In genomic region chr2:146817613-146818012, GRCh38 we compare ENCODE assay signal across 25 cellular contexts.
DNase-seq lines count a peak whose midpoint lies in the region; ATAC-seq and TF ChIP-seq lines count a peak whose summit lies in the region.
"Had no signal": no experiment of that assay in that cellular context is flagged by ENCODE, and none has a peak within 500 bp of the region (broad histone marks: within the 10 kb centered on the region; RNA-seq: fewer than 3 reads in every experiment).

No MANE protein-coding gene starts in this region.

- TF ChIP-seq CTCF in MCF 10A (IDR thresholded peaks at IDR 0.05; ENCODE audit: unreplicated experiment), result no peak
- TF ChIP-seq CTCF in breast epithelium (IDR thresholded peaks at IDR 0.05), result no peak
- TF ChIP-seq CTCF in PC-3 (conservative IDR thresholded peaks at IDR 0.05; ENCODE audit: low read depth, low read length), result no peak
- TF ChIP-seq CTCF in smooth muscle cell (IDR thresholded peaks at IDR 0.05; ENCODE audit: borderline replicate concordance, insufficient read depth, poor library complexity, severe bottlenecking), result no peak

- H3K9ac ChIP-seq in PC-3 (ENCODE audit: low read length) (no peak overlapping the region; the same call in 1 of the 2 replicates), smooth muscle cell (ENCODE audit: low read depth) (peak overlapping the region; percentile 63)
- H3K9ac ChIP-seq: GM23248 had no signal

- H3K27ac ChIP-seq in breast epithelium, result no peak overlapping the region
- peak overlapping the region; percentile 33 for H3K27ac ChIP-seq in PC-3 (ENCODE audit: low read length)
- peak overlapping the region; percentile 63 for H3K27ac ChIP-seq in epithelial cell of prostate
- H3K27ac ChIP-seq in smooth muscle cell (ENCODE audit: low read depth), result peak overlapping the region; percentile 85
- H3K27ac ChIP-seq: cardiac muscle cell, GM23248, heart right ventricle, uterus had no signal

- no TSS peak for BruUV-seq in MCF 10A (replicated peaks; lab: Mats Ljungman, UMichigan)
- BruUV-seq in PC-3 (replicated peaks; lab: Mats Ljungman, UMichigan), result no TSS peak

- DNase-seq in MCF 10A (ENCODE audit: unreplicated experiment) (no peak), breast epithelium (ENCODE audit: low spot score in 2 of 2) (no peak), PC-3 (peak; percentile 25), epithelial cell of prostate (ENCODE audit: low read depth, low spot score) (peak; percentile 62), smooth muscle cell (lab: John Stamatoyannopoulos, UW; ENCODE audit: unreplicated experiment) (no peak), hepatic stellate cell (ENCODE audit: low spot score) (no peak)
- DNase-seq in stimulated activated CD4-positive, alpha-beta T cell treated with anti-CD3 and anti-CD28 coated beads, Interleukin-2, amount 100 ng/mL, for 24 hours, result no peak
- DNase-seq: activated CD4-positive, CD25-positive, alpha-beta regulatory T cell; activated CD8-positive, alpha-beta T cell treated with anti-CD3 and anti-CD28 coated beads, Interleukin-2, amount 10 ng/mL, durations not matched to agents 7 days and 5 days; activated gamma-delta T cell; C1 segment of cervical spinal cord; Calu3; heart right ventricle; NCI-H187; NCI-H510A treated with DMSO at 0.1 percent for 48 hours; small intestine; stimulated activated CD4-positive, alpha-beta T cell treated with anti-CD3 and anti-CD28 coated beads, Interleukin-2, amount 100 ng/mL, for 48 hours; stimulated activated naive B cell treated with anti-CD40 and anti-IgM and Interleukin-4, amounts not matched to agents 10 μg/mL and 1 μg/mL and 100 μg/mL, for 72 hours; T-helper 9 cell; uterus had no signal

- H3K4me3 ChIP-seq in breast epithelium (no peak overlapping the region), PC-3 (ENCODE audit: low read length) (no peak overlapping the region), smooth muscle cell (no peak overlapping the region)
- H3K4me3 ChIP-seq: cardiac muscle cell, GM23248, heart right ventricle, uterus had no signal

- H4K20me1 ChIP-seq in PC-3 (ENCODE audit: low read length) (no peaks in the 10 kb centered on the region), smooth muscle cell (ENCODE audit: low read depth) (no peaks in the 10 kb centered on the region)

- H3K27me3 ChIP-seq in breast epithelium (no peaks in the 10 kb centered on the region), PC-3 (ENCODE audit: low read length) (no peaks in the 10 kb centered on the region), smooth muscle cell (ENCODE audit: low read depth) (no peaks in the 10 kb centered on the region)
- H3K27me3 ChIP-seq: cardiac muscle cell, heart right ventricle, uterus had no signal

- H3K79me2 ChIP-seq in PC-3 (ENCODE audit: low read length), result no peaks in the 10 kb centered on the region
- H3K79me2 ChIP-seq in smooth muscle cell (ENCODE audit: low read depth), result no peaks in the 10 kb centered on the region

- H3K4me3 Mint-ChIP-seq in MCF 10A (ENCODE audit: unreplicated experiment), result no peak overlapping the region
- H3K4me3 Mint-ChIP-seq: activated CD8-positive, alpha-beta T cell treated with anti-CD3 and anti-CD28 coated beads, Interleukin-2, amount 10 ng/mL, durations not matched to agents 7 days and 5 days; dendritic cell treated with granulocyte-macrophage colony-stimulating factor and Interleukin-4, amounts not matched to agents 40 ng/mL and 50 ng/mL, for 4 days; stimulated activated naive B cell treated with anti-CD40 and anti-IgM and Interleukin-4, amounts not matched to agents 10 μg/mL and 1 μg/mL and 100 μg/mL, for 72 hours had no signal

- H3K4me2 ChIP-seq in PC-3 (ENCODE audit: low read length) (peak overlapping the region; percentile 49), smooth muscle cell (peak overlapping the region; percentile 45)

- H3K9me2 ChIP-seq in PC-3 (replicated peaks; ENCODE audit: low read length), result no peaks in the 10 kb centered on the region

- H3K9me3 ChIP-seq in breast epithelium (peaks cover under 1 to 1% of the 10 kb centered on the region in 2 donors), PC-3 (ENCODE audit: low read length) (no peaks in the 10 kb centered on the region), smooth muscle cell (replicated peaks; ENCODE audit: low read depth) (no peaks in the 10 kb centered on the region)
- H3K9me3 ChIP-seq: uterus had no signal

- H3K36me3 ChIP-seq in breast epithelium (no peaks in the 10 kb centered on the region), PC-3 (ENCODE audit: low read depth, low read length) (no peaks in the 10 kb centered on the region), smooth muscle cell (ENCODE audit: low read depth) (no peaks in the 10 kb centered on the region)
- H3K36me3 ChIP-seq: cardiac muscle cell, heart right ventricle, uterus had no signal

- no peaks in the 10 kb centered on the region for H3K4me1 ChIP-seq in breast epithelium
- H3K4me1 ChIP-seq in PC-3 (ENCODE audit: insufficient read depth, low read length), result peaks cover 65% of the 10 kb centered on the region
- peaks cover 30% of the 10 kb centered on the region for H3K4me1 ChIP-seq in smooth muscle cell (ENCODE audit: low read depth)
- H3K4me1 ChIP-seq: heart right ventricle, uterus had no signal

- no peak for TF ChIP-seq POLR2A in breast epithelium (IDR thresholded peaks at IDR 0.05)

- peak; percentile 23; the same call in 1 of the 2 replicates for ATAC-seq in PC-3
- ATAC-seq in HG03432 (IDR thresholded peaks at IDR 0.05; ENCODE audit: unreplicated experiment), result no peak
- ATAC-seq: activated CD8-positive, alpha-beta T cell treated with anti-CD3 and anti-CD28 coated beads, Interleukin-2, amount 10 ng/mL, durations not matched to agents 7 days and 5 days; heart right ventricle; Right ventricle myocardium inferior; stimulated activated naive B cell treated with anti-CD40 and anti-IgM and Interleukin-4, amounts not matched to agents 10 μg/mL and 1 μg/mL and 100 μg/mL, for 72 hours had no signal

- POLR2A ChIA-PET in MCF 10A (lab: Yijun Ruan, JAX) (interaction anchor here (1.8 kb wide), 1 partner anchor 27 kb away, joined by 6 read pairs; no protein-coding TSS in a partner anchor), PC-3 (lab: Charles Lee; ENCODE audit: unreplicated experiment) (no interaction called here)

- H3F3A ChIP-seq in PC-3 (ENCODE audit: low read length, unreplicated experiment) (no peaks in the 10 kb centered on the region), smooth muscle cell (ENCODE audit: low read depth) (no peaks in the 10 kb centered on the region)

- H3K4me1 Mint-ChIP-seq in MCF 10A (ENCODE audit: insufficient read depth, unreplicated experiment), result peaks cover 13% of the 10 kb centered on the region
- H3K4me1 Mint-ChIP-seq: stimulated activated naive B cell treated with anti-CD40 and anti-IgM and Interleukin-4, amounts not matched to agents 10 μg/mL and 1 μg/mL and 100 μg/mL, for 72 hours had no signal

- no peaks in the 10 kb centered on the region for H3K36me3 Mint-ChIP-seq in MCF 10A (ENCODE audit: insufficient read depth, unreplicated experiment)
- H3K36me3 Mint-ChIP-seq: stimulated activated naive B cell treated with anti-CD40 and anti-IgM and Interleukin-4, amounts not matched to agents 10 μg/mL and 1 μg/mL and 100 μg/mL, for 72 hours had no signal

- H3K9me3 Mint-ChIP-seq in MCF 10A (ENCODE audit: unreplicated experiment), result no peaks in the 10 kb centered on the region

- WGBS in smooth muscle cell (ENCODE audit: low lambda C conversion rate), result 70% methylated on average over 1 of the region's 1 CpG

- intact Hi-C loops in MCF 10A (cut with micrococcal nuclease), result no loop called here
- intact Hi-C loops in breast epithelium (cut with DNase I; ENCODE audit: low total_unique reads), result no loop called here
- intact Hi-C loops in PC-3 (cut with micrococcal nuclease), result no loop called here

- H2AFZ ChIP-seq in PC-3 (ENCODE audit: low read length), result no peak overlapping the region
- peak overlapping the region; percentile 13 for H2AFZ ChIP-seq in smooth muscle cell (ENCODE audit: low read depth)
- H2AFZ ChIP-seq: GM23248 had no signal

- peak overlapping the region; percentile 69 for H3K27ac Mint-ChIP-seq in MCF 10A (ENCODE audit: low read depth, unreplicated experiment)
- H3K27ac Mint-ChIP-seq: activated CD8-positive, alpha-beta T cell treated with anti-CD3 and anti-CD28 coated beads, Interleukin-2, amount 10 ng/mL, durations not matched to agents 7 days and 5 days; dendritic cell treated with granulocyte-macrophage colony-stimulating factor and Interleukin-4, amounts not matched to agents 40 ng/mL and 50 ng/mL, for 4 days; stimulated activated naive B cell treated with anti-CD40 and anti-IgM and Interleukin-4, amounts not matched to agents 10 μg/mL and 1 μg/mL and 100 μg/mL, for 72 hours had no signal

- CTCF ChIA-PET in MCF 10A (lab: Yijun Ruan, JAX), result interaction anchor here (1.9 kb wide), 1 partner anchor 227 kb away, joined by 5 read pairs; no protein-coding TSS in a partner anchor
- CTCF ChIA-PET in PC-3 (lab: Charles Lee), result interaction anchor here (0.6 kb wide), 1 partner anchor 51 kb away, joined by 3 read pairs; no protein-coding TSS in a partner anchor

- no peaks in the 10 kb centered on the region for H3K27me3 Mint-ChIP-seq in MCF 10A (ENCODE audit: insufficient read depth, unreplicated experiment)
- H3K27me3 Mint-ChIP-seq: dendritic cell treated with granulocyte-macrophage colony-stimulating factor and Interleukin-4, amounts not matched to agents 40 ng/mL and 50 ng/mL, for 4 days; stimulated activated naive B cell treated with anti-CD40 and anti-IgM and Interleukin-4, amounts not matched to agents 10 μg/mL and 1 μg/mL and 100 μg/mL, for 72 hours had no signal

Comparison
In these comparisons a context has a peak if more than half of its experiments do, and no peak if none do; other contexts are left out.
1. DNase-seq: peak in PC-3 (single experiment) and epithelial cell of prostate (single experiment); none in MCF 10A (single experiment), breast epithelium (0 of 2), smooth muscle cell (single experiment), stimulated activated CD4-positive, alpha-beta T cell treated with anti-CD3 and anti-CD28 coated beads, Interleukin-2, amount 100 ng/mL, for 24 hours (0 of 2) and hepatic stellate cell (single experiment).
2. H3K27ac ChIP-seq: peak in PC-3 (single experiment), epithelial cell of prostate (single experiment) and smooth muscle cell (single experiment); none in breast epithelium (0 of 2).